Comparison of ENCODE assay signal across 17 cellular contexts in the genomic region with DNA sequence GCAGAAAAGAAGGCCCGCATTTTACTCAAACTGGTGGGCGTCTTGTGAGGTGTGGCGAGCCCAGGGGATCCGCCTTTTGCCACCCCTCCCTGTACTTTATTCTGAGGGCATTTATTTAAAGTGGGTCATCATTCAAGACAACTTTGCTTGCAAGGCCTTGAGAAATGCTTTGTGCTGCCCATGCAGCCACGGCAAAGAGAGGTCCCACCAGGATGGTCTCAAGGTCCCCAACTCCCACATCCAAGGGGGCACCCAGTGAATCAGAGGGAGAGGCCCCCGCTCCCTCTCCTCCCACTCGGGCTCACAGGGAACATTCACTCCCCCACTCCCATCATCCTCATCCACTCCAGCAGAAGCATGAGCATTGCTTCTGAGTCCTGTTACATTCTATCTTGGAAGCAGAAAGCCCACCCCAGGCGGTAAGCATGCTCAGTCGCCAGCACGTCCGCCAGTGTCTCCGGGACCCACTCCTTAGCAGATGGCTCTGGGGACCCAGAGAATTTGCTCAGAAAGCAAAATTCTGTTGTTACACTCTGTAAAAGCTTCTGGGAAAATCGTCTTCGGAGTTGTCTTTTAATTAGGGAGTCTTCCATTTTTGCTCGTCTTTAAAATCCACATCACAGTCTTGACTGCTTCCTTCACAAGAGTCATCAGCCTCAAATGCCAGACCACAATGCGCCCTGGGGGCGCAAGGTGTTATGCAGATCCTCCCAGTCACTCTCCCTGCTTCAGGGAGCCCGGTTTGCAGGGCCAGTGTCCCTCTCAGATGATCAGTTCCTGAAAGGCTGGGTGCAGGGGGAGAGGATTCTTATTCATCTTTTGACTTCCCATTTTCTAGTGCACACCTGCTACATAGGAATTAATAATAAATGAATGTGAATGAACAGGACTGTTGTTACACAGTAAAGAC.
A peak's percentile ranks its signal among the peaks of the same experiment; 100 is the strongest.
DNase-seq lines count a peak whose midpoint lies in the region; ATAC-seq and TF ChIP-seq lines count a peak whose summit lies in the region.
"Had no signal": no experiment of that assay in that cellular context is flagged by ENCODE, and none has a peak within 500 bp of the region (broad histone marks: within the 10 kb centered on the region; RNA-seq: fewer than 3 reads in every experiment).

No MANE protein-coding gene starts in this region.

- H3K36me3 ChIP-seq in body of pancreas (replicated peaks in 1 of 2; ENCODE audit: insufficient read depth in 1 of 2, low read depth in 2 of 2), result no peaks in the 10 kb centered on the region
- no peaks in the 10 kb centered on the region for H3K36me3 ChIP-seq in urinary bladder (ENCODE audit: insufficient read depth)
- H3K36me3 ChIP-seq: heart right ventricle had no signal

- peaks cover 28% of the 10 kb centered on the region for H3K4me1 ChIP-seq in body of pancreas
- H3K4me1 ChIP-seq in urinary bladder (ENCODE audit: insufficient read depth), result no peaks in the 10 kb centered on the region

- no peak for TF ChIP-seq POLR2A in body of pancreas (IDR thresholded peaks at IDR 0.05)

- ATAC-seq in Right ventricle myocardium inferior, result no peak
- no peak for ATAC-seq in left ventricle myocardium superior
- no peak for ATAC-seq in body of pancreas
- no peak for ATAC-seq in GM21515 (IDR thresholded peaks at IDR 0.05; ENCODE audit: unreplicated experiment)
- ATAC-seq in HG03469 (IDR thresholded peaks at IDR 0.05; ENCODE audit: unreplicated experiment), result no peak
- ATAC-seq: activated CD8-positive, alpha-beta T cell treated with anti-CD3 and anti-CD28 coated beads, Interleukin-2, amount 10 ng/mL, durations not matched to agents 7 days and 5 days; GM12878; heart right ventricle had no signal

- no peaks in the 10 kb centered on the region for H3K27me3 ChIP-seq in body of pancreas

- H3K27ac ChIP-seq in body of pancreas, result peak overlapping the region in 3 of 4 donors; percentile 22 to 58 (median 41)
- H3K27ac ChIP-seq in urinary bladder (ENCODE audit: low read depth), result peak overlapping the region; percentile 3

- no peaks in the 10 kb centered on the region for H3K9me3 ChIP-seq in body of pancreas

- intact Hi-C loops in Right ventricle myocardium inferior (cut with DNase I) (no loop called here), left ventricle myocardium superior (cut with micrococcal nuclease) (no loop called here), body of pancreas (cut with DNase I) (no loop called here)

- WGBS in body of pancreas, 2 donors, result 90 to 91% methylated on average over 17 to 18 of the region's 18 CpGs
- 91% methylated on average over 18 of the region's 18 CpGs for WGBS in urinary bladder

- no peak for TF ChIP-seq CTCF in body of pancreas (IDR thresholded peaks at IDR 0.05)

- DNase-seq in Right ventricle myocardium inferior (ENCODE audit: missing footprints) (peak; percentile 59), left ventricle myocardium superior (no peak), body of pancreas (no peak), islet precursor cell (peak; percentile 91), kidney tubule cell (ENCODE audit: low spot score) (no peak)
- DNase-seq: ACHN; activated CD8-positive, alpha-beta T cell treated with anti-CD3 and anti-CD28 coated beads, Interleukin-2, amount 10 ng/mL, durations not matched to agents 7 days and 5 days; activated naive CD4-positive, alpha-beta T cell treated with Interleukin-2 at 50 U/mL for 16 hours; activated T-cell treated with anti-CD3 and anti-CD28 coated beads, Interleukin-2, amount 50 U/mL, for 1 hour; heart right ventricle; NCI-H146; NCI-H774; stimulated activated CD8-positive, alpha-beta memory T cell treated with anti-CD3 and anti-CD28 coated beads, Interleukin-4, amount 100 ng/mL, for 48 hours had no signal

- H3K4me3 ChIP-seq in body of pancreas (no peak overlapping the region), urinary bladder (ENCODE audit: low read depth, low read length) (no peak overlapping the region)
- H3K4me3 ChIP-seq: GM12878 had no signal

Comparison
In these comparisons a context has a peak if more than half of its experiments do, and no peak if none do; other contexts are left out.
1. DNase-seq: peak in Right ventricle myocardium inferior (single experiment) and islet precursor cell (single experiment); none in left ventricle myocardium superior (single experiment), body of pancreas (0 of 4) and kidney tubule cell (single experiment).